Comparison of ENCODE assay signal across 1 cellular context in genomic region chr1:6207075-6207885, GRCh38.
TF ChIP-seq lines count a peak whose summit lies in the region.

No MANE protein-coding gene starts in this region.

TF ChIP-seq in H1, 55 proteins besides CTCF, POLR2A, EP300 and RAD21:
- TF ChIP-seq KDM4A (IDR thresholded peaks at IDR 0.05; ENCODE audit: low read depth, low read length, severe bottlenecking) (no peak), TEAD4 (IDR thresholded peaks at IDR 0.05; ENCODE audit: low read depth, low read length) (peak; percentile 67; the same call in 1 of the 2 replicates)
